In the genomic region with DNA sequence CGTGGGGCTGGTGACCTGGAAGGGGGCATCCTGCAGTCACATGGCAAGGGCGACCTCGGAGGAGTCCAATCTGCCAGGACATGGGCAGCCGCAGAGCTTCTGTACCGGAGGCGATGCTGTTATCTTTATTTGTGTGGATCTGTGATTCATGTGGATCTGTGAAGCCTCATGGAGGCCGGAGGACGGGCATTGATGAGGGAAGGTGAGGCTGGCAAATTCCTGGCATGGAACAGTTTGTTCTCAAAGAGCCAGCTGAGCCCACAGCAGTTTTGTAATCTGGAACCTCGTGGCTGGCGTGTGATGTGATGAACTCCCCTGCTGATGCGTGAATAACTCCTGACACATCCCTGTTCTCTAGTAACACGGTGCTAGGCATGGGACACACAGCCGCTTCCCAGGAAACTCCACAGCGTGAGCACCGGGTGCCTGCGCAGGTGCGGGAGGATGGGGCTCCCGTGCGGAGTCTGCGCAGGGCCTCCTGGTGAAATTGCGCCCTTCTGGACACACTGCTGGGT, we compare ENCODE assay signal across 1 cellular context.
TF ChIP-seq lines count a peak whose summit lies in the region.

No MANE protein-coding gene starts in this region.

TF ChIP-seq in H1, 55 proteins besides CTCF, POLR2A, EP300 and RAD21:
- TF ChIP-seq TAF1 (IDR thresholded peaks at IDR 0.05; ENCODE audit: low read depth, low read length) = no peak
- no peak for TF ChIP-seq ASH2L (IDR thresholded peaks at IDR 0.05; ENCODE audit: low read length)
- no peak for TF ChIP-seq CBX5 (IDR thresholded peaks at IDR 0.05; ENCODE audit: low read depth, low read length)
- no peak for TF ChIP-seq NRF1 (IDR thresholded peaks at IDR 0.05; ENCODE audit: low read depth, low read length)
- no peak for TF ChIP-seq HDAC6 (IDR thresholded peaks at IDR 0.05; ENCODE audit: low read depth, low read length)
- no peak for TF ChIP-seq BCL11A (IDR thresholded peaks at IDR 0.05; ENCODE audit: low read depth in 2 of 2, low read length in 2 of 2)
- TF ChIP-seq CHD2 (IDR thresholded peaks at IDR 0.05; ENCODE audit: low read length) = no peak
- TF ChIP-seq KDM1A (IDR thresholded peaks at IDR 0.05; ENCODE audit: borderline replicate concordance, low read length) = no peak
- TF ChIP-seq PHF8 (conservative IDR thresholded peaks at IDR 0.05; ENCODE audit: low read depth, low read length) = no peak
- TF ChIP-seq KDM4A (IDR thresholded peaks at IDR 0.05; ENCODE audit: low read depth, low read length, severe bottlenecking) = no peak
- TF ChIP-seq CEBPB (IDR thresholded peaks at IDR 0.05; ENCODE audit: low read depth, low read length) = no peak
- TF ChIP-seq EGR1 (IDR thresholded peaks at IDR 0.05; ENCODE audit: borderline replicate concordance, low read depth, low read length) = no peak
